9 cellular contexts compared by ENCODE assay signal in the genomic region with DNA sequence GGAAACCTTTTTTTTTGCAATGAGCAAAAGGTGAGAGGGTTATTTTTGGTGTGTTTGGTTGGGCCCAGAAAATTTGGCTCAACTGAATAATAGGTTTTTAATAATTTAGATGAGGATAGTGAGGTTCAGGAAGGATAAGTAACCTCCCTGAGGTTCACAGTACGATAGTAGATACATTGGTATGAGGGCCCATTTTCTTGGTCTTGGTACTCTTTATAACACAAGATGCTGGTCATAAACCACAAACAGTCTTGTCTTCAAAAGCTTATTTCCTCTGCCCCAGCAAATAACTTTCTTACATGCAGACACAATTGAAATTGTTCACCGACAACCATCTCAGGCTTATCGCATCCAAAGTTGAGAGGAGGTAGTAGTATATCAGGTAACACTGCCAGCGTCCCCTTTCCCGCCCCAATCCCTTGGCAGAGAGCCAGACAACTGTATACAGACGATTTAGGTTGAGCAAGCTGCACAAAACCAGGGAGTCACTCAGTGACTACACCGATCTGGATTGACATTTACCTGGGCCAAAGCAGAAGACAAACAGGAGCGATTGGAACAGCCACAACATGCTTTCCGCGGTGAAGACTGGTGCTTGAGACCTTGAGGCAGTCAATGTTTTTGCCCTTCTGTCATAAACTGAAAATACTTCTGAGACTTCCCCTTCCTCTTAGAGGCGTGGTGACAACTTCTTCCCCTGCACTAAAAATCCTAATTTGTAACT. TPM values are rescaled to one million over a fixed set of nuclear protein-coding genes. Genes with fewer than 3 reads are reported as not detected.
DNase-seq lines count a peak whose midpoint lies in the region; ATAC-seq, FAIRE-seq and TF ChIP-seq lines count a peak whose summit lies in the region.
"Had no signal": no experiment of that assay in that cellular context is flagged by ENCODE, and none has a peak within 500 bp of the region (broad histone marks: within the 10 kb centered on the region; RNA-seq: fewer than 3 reads in every experiment).

A gene (minus strand): TSS at position 634 of the 724 bp plus-strand sequence. CDS start 63 bp downstream, at position 571.

- ATAC-seq in HG03520 (IDR thresholded peaks at IDR 0.05; ENCODE audit: unreplicated experiment) (peak; percentile 57), HG03521 (IDR thresholded peaks at IDR 0.05; ENCODE audit: unreplicated experiment) (no peak)

- TF ChIP-seq POLR2A in GM18526 (IDR thresholded peaks at IDR 0.05; ENCODE audit: extremely low read depth, insufficient read length) (peak; percentile 66), H54 (IDR thresholded peaks at IDR 0.05; ENCODE audit: low read depth, low read length) (no peak)

- FAIRE-seq in H54 (lab: Jason Lieb, UNC): no peak

- peak; percentile 30 for DNase-seq in activated T-cell treated with anti-CD3 and anti-CD28 coated beads for 48 hours (ENCODE audit: low read depth)
- DNase-seq in stimulated activated CD4-positive, alpha-beta T cell treated with anti-CD3 and anti-CD28 coated beads, Interleukin-1b, Interleukin-23, amount 100 ng/mL, for 24 hours (ENCODE audit: low read depth in 4 of 4, low spot score in 1 of 4): peak; percentile 22 to 42 (median 30)
- DNase-seq in H54 (ENCODE audit: insufficient read length, low spot score): no peak
- no peak for DNase-seq in mucosa of gallbladder (ENCODE audit: low spot score)
- DNase-seq in T1000 (lab: John Stamatoyannopoulos, UW): no peak

RNA-seq across cellular contexts. Expression of the gene that starts here (rescaled TPM):
- total RNA-seq in mucosa of gallbladder: 2.2 TPM
- total RNA-seq: epithelial cell of proximal tubule had no signal

Comparison
In these comparisons a context has a peak if more than half of its experiments do, and no peak if none do; other contexts are left out.
1. DNase-seq: peak in activated T-cell treated with anti-CD3 and anti-CD28 coated beads for 48 hours (single experiment) and stimulated activated CD4-positive, alpha-beta T cell treated with anti-CD3 and anti-CD28 coated beads, Interleukin-1b, Interleukin-23, amount 100 ng/mL, for 24 hours (4 of 4); none in H54 (single experiment), mucosa of gallbladder (single experiment) and T1000 (single experiment).